Comparison of ENCODE assay signal across 1 cellular context in the genomic region with DNA sequence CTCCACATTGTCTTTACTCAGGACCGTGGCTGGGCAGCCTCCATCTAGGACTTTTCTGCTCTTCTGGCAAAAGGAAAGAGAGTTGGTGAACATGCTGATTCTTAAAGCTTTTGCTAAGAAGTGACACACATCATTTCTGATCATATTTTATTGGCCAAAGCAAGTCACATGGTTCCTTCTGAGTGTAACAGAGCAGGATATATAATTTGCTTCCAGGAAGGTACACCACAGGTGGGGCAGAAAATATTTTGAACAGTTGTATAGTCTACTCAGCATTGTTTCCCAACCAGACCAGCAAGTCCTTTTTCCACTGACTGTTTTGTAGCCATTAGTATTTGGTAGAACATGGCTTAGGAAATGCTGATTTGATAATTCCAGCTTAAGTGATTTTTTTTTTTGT.
TF ChIP-seq lines count a peak whose summit lies in the region.

No MANE protein-coding gene starts in this region.

TF ChIP-seq in WTC11, 78 proteins besides CTCF, POLR2A, EP300 and RAD21 (continued from another document):
- TF ChIP-seq, protein P1, sequence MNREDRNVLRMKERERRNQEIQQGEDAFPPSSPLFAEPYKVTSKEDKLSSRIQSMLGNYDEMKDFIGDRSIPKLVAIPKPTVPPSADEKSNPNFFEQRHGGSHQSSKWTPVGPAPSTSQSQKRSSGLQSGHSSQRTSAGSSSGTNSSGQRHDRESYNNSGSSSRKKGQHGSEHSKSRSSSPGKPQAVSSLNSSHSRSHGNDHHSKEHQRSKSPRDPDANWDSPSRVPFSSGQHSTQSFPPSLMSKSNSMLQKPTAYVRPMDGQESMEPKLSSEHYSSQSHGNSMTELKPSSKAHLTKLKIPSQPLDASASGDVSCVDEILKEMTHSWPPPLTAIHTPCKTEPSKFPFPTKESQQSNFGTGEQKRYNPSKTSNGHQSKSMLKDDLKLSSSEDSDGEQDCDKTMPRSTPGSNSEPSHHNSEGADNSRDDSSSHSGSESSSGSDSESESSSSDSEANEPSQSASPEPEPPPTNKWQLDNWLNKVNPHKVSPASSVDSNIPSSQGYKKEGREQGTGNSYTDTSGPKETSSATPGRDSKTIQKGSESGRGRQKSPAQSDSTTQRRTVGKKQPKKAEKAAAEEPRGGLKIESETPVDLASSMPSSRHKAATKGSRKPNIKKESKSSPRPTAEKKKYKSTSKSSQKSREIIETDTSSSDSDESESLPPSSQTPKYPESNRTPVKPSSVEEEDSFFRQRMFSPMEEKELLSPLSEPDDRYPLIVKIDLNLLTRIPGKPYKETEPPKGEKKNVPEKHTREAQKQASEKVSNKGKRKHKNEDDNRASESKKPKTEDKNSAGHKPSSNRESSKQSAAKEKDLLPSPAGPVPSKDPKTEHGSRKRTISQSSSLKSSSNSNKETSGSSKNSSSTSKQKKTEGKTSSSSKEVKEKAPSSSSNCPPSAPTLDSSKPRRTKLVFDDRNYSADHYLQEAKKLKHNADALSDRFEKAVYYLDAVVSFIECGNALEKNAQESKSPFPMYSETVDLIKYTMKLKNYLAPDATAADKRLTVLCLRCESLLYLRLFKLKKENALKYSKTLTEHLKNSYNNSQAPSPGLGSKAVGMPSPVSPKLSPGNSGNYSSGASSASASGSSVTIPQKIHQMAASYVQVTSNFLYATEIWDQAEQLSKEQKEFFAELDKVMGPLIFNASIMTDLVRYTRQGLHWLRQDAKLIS (CRISPR knock-in tag; IDR thresholded peaks at IDR 0.05; ENCODE audit: borderline replicate concordance) = no peak
- TF ChIP-seq, protein P2, sequence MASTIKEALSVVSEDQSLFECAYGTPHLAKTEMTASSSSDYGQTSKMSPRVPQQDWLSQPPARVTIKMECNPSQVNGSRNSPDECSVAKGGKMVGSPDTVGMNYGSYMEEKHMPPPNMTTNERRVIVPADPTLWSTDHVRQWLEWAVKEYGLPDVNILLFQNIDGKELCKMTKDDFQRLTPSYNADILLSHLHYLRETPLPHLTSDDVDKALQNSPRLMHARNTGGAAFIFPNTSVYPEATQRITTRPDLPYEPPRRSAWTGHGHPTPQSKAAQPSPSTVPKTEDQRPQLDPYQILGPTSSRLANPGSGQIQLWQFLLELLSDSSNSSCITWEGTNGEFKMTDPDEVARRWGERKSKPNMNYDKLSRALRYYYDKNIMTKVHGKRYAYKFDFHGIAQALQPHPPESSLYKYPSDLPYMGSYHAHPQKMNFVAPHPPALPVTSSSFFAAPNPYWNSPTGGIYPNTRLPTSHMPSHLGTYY (CRISPR knock-in tag; IDR thresholded peaks at IDR 0.05) = no peak
- TF ChIP-seq, protein P3, sequence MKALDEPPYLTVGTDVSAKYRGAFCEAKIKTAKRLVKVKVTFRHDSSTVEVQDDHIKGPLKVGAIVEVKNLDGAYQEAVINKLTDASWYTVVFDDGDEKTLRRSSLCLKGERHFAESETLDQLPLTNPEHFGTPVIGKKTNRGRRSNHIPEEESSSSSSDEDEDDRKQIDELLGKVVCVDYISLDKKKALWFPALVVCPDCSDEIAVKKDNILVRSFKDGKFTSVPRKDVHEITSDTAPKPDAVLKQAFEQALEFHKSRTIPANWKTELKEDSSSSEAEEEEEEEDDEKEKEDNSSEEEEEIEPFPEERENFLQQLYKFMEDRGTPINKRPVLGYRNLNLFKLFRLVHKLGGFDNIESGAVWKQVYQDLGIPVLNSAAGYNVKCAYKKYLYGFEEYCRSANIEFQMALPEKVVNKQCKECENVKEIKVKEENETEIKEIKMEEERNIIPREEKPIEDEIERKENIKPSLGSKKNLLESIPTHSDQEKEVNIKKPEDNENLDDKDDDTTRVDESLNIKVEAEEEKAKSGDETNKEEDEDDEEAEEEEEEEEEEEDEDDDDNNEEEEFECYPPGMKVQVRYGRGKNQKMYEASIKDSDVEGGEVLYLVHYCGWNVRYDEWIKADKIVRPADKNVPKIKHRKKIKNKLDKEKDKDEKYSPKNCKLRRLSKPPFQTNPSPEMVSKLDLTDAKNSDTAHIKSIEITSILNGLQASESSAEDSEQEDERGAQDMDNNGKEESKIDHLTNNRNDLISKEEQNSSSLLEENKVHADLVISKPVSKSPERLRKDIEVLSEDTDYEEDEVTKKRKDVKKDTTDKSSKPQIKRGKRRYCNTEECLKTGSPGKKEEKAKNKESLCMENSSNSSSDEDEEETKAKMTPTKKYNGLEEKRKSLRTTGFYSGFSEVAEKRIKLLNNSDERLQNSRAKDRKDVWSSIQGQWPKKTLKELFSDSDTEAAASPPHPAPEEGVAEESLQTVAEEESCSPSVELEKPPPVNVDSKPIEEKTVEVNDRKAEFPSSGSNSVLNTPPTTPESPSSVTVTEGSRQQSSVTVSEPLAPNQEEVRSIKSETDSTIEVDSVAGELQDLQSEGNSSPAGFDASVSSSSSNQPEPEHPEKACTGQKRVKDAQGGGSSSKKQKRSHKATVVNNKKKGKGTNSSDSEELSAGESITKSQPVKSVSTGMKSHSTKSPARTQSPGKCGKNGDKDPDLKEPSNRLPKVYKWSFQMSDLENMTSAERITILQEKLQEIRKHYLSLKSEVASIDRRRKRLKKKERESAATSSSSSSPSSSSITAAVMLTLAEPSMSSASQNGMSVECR (CRISPR knock-in tag; IDR thresholded peaks at IDR 0.05; ENCODE audit: borderline replicate concordance) = no peak
